ENCODE assay signal across 8 cellular contexts in the genomic region with DNA sequence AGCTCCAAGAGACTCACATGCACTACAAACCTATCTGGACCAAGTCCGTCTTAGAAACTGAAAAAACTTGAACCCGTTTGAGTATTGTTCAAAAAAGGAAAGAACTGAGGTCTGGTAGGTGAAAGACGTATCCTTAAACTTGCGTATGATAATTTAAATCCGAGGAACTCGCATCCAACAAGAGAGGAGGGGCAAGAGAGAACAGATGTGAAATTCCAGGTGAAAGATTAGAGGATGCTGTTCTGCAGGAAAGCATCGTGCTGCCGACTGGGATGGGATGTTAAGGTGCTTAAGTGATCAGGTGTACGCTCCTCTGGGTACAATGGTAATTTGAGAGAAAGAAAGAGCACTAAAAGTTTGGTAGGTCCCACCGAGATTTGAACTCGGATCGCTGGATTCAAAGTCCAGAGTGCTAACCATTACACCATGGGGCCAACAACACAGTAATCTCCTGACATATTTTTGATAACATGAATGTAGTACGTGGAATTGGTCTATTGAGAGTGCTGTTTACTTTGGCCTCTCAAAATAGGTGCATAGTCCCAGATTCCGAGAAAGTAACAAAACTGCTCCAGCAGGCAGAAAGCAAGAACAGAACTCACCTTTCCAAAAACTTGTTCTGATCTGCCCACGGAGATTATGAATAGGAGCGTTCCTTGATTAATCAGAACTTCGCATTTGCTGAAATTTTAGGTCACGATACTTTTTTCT. TPM values are rescaled to one million over a fixed set of nuclear protein-coding genes. Genes with fewer than 3 reads are reported as not detected.
DNase-seq lines count a peak whose midpoint lies in the region; ATAC-seq, FAIRE-seq and TF ChIP-seq lines count a peak whose summit lies in the region.

No MANE protein-coding gene starts in this region.

- TF ChIP-seq CTCF in cardiac fibroblast (IDR thresholded peaks at IDR 0.05; ENCODE audit: low read depth, low read length) (no peak), kidney (IDR thresholded peaks at IDR 0.05; ENCODE audit: borderline replicate concordance, extremely low read depth, insufficient read depth) (no peak)

- no peak for ATAC-seq in GM18505 (IDR thresholded peaks at IDR 0.05; ENCODE audit: unreplicated experiment)

- peaks cover 0 to 4% of the 10 kb centered on the region in 2 donors for H3K4me1 ChIP-seq in kidney (ENCODE audit: control insufficient read depth in 1 of 2, insufficient read depth in 1 of 2, low read depth in 1 of 2, low read length in 2 of 2)

- no peak for FAIRE-seq in kidney (lab: Jason Lieb, UNC)

- H3K36me3 ChIP-seq in kidney (ENCODE audit: control insufficient read depth in 1 of 2, insufficient read depth in 2 of 2, low read length in 2 of 2) = no peaks in the 10 kb centered on the region

- peak; percentile 75 for DNase-seq in activated effector memory CD4-positive, alpha-beta T cell treated with anti-CD3 and anti-CD28 coated beads, Interleukin-2, amount 50 U/mL, for 16 hours
- DNase-seq in activated effector memory CD4-positive, alpha-beta T cell treated with Interleukin-2 at 50 U/mL for 16 hours = no peak
- DNase-seq in NCI-H146 treated with DMSO at 0.1 percent for 48 hours (lab: John Stamatoyannopoulos, UW; ENCODE audit: unreplicated experiment) (peak; percentile 87), T-helper 2 cell (peak in 3 of 5 experiments; percentile 35 to 77 (median 48)), cardiac fibroblast (ENCODE audit: low read depth in 2 of 2) (peak; percentile 75 to 90), kidney (no peak)
- peak; percentile 65 for DNase-seq in stimulated activated CD4-positive, alpha-beta T cell treated with anti-CD3 and anti-CD28 coated beads, Interleukin-1b, Interleukin-23, amount 100 ng/mL, for 48 hours

- H3K9ac ChIP-seq in kidney (ENCODE audit: low read length in 2 of 2) = peak overlapping the region in 1 of 2 donors; percentile 20

- intact Hi-C loops in kidney (cut with DNase I) = no loop called here

- no peak overlapping the region for H3K27ac ChIP-seq in kidney (ENCODE audit: low read depth in 2 of 2, low read length in 2 of 2)

- H3K9me3 ChIP-seq in kidney (ENCODE audit: control insufficient read depth in 1 of 2, low read length in 2 of 2) = no peaks in the 10 kb centered on the region

- H3K4me3 ChIP-seq in cardiac fibroblast (replicated peaks in 1 of 2; ENCODE audit: low read depth in 2 of 2, low read length in 2 of 2) (peak overlapping the region; percentile 9 to 45), kidney (ENCODE audit: low read length in 2 of 2) (peak overlapping the region; percentile 48 to 64)

- TF ChIP-seq POLR2A in GM18505 (IDR thresholded peaks at IDR 0.05; ENCODE audit: borderline replicate concordance, extremely low read depth, insufficient read depth, insufficient read length) = no peak

RNA-seq across cellular contexts. Expression of a gene that starts 53.5 kb away (rescaled TPM):
- total RNA-seq in kidney = 21.5 TPM
- polyA plus RNA-seq in kidney (ENCODE audit: insufficient read depth, low read depth, low replicate concordance) = 26.0 TPM

Comparison
In these comparisons a context has a peak if more than half of its experiments do, and no peak if none do; other contexts are left out.
1. DNase-seq: peak in activated effector memory CD4-positive, alpha-beta T cell treated with anti-CD3 and anti-CD28 coated beads, Interleukin-2, amount 50 U/mL, for 16 hours (single experiment), NCI-H146 treated with DMSO at 0.1 percent for 48 hours (single experiment), T-helper 2 cell (3 of 5), cardiac fibroblast (2 of 2) and stimulated activated CD4-positive, alpha-beta T cell treated with anti-CD3 and anti-CD28 coated beads, Interleukin-1b, Interleukin-23, amount 100 ng/mL, for 48 hours (single experiment); none in activated effector memory CD4-positive, alpha-beta T cell treated with Interleukin-2 at 50 U/mL for 16 hours (single experiment) and kidney (single experiment).